In genomic region chr2:53786371-53787254, GRCh38 we compare ENCODE assay signal across 8 cellular contexts. TPM values are rescaled to one million over a fixed set of nuclear protein-coding genes. Genes with fewer than 3 reads are reported as not detected.
A peak's percentile ranks its signal among the peaks of the same experiment; 100 is the strongest.
DNase-seq lines count a peak whose midpoint lies in the region; ATAC-seq, FAIRE-seq and TF ChIP-seq lines count a peak whose summit lies in the region.

Gene ASB3 (minus strand): TSS chr2:53786953. CDS start chr2:53765572, 21,381 bp downstream.
Gene ERLEC1 (plus strand): TSS chr2:53787044. CDS start chr2:53787211, 167 bp downstream.

- H3K36me3 ChIP-seq in keratinocyte (ENCODE audit: control insufficient read depth in 2 of 2, extremely low read depth in 1 of 2, insufficient read depth in 2 of 2, low read length in 2 of 2) = no peaks in the 10 kb centered on the region

- peak within 1 kb of the TSS; percentile 91 for H3K9ac ChIP-seq in keratinocyte (ENCODE audit: control insufficient read depth, extremely low read depth, insufficient read depth, low read length)

- FAIRE-seq in keratinocyte (lab: Jason Lieb, UNC) = no peak

- ATAC-seq in GM19035 (IDR thresholded peaks at IDR 0.05; ENCODE audit: unreplicated experiment) (peak; percentile 97), HG03342 (IDR thresholded peaks at IDR 0.05; ENCODE audit: unreplicated experiment) (peak; percentile 95)

- no peaks in the 10 kb centered on the region for H4K20me1 ChIP-seq in keratinocyte (ENCODE audit: control insufficient read depth, extremely low read depth, insufficient read depth, low read length)

- peaks cover 89% of the 10 kb centered on the region for H3K79me2 ChIP-seq in keratinocyte (ENCODE audit: control insufficient read depth, insufficient read depth, low read length)

- peak within 1 kb of the TSS; percentile 95 for H3K4me2 ChIP-seq in keratinocyte (ENCODE audit: control insufficient read depth, extremely low read depth, insufficient read depth, low read depth, low read length)

- dilution Hi-C loops in keratinocyte (cut with MboI; ENCODE audit: extremely low pct_ligation_motif_present, low sequenced_read_pairs) = no loop called here

- H3K4me3 ChIP-seq in keratinocyte (ENCODE audit: control insufficient read depth in 2 of 3, extremely low read depth in 1 of 3, insufficient read depth in 2 of 3, low read depth in 1 of 3, low read length in 3 of 3) = peak within 1 kb of the TSS; percentile 85 to 99 (median 96)

- H3K9me3 ChIP-seq in keratinocyte (ENCODE audit: control insufficient read depth, low read depth, low read length) = no peaks in the 10 kb centered on the region

- peaks cover 24% of the 10 kb centered on the region for H3K4me1 ChIP-seq in keratinocyte (ENCODE audit: control insufficient read depth, extremely low read depth, insufficient read depth, low read length)

- no peaks in the 10 kb centered on the region for H3K27me3 ChIP-seq in keratinocyte (ENCODE audit: control insufficient read depth, extremely low read depth, insufficient read depth, low read length)

- H2AFZ ChIP-seq in keratinocyte (ENCODE audit: control insufficient read depth, low read length) = peak within 1 kb of the TSS; percentile 95

- H3K27ac ChIP-seq in keratinocyte (ENCODE audit: control insufficient read depth, insufficient read depth, low read length) = peak within 1 kb of the TSS; percentile 90

- TF ChIP-seq CTCF in AG09319 (IDR thresholded peaks at IDR 0.05; ENCODE audit: low read depth, low read length) (no peak), keratinocyte (optimal IDR thresholded peaks at IDR 0.05 in 1 of 3, IDR thresholded peaks at IDR 0.05 in 1 of 3, conservative IDR thresholded peaks at IDR 0.05 in 1 of 3; ENCODE audit: extremely low read depth in 1 of 3, insufficient read depth in 2 of 3, low read length in 3 of 3) (no peak)

- DNase-seq in AG09319 (ENCODE audit: extremely low read depth, low read depth) (peak; percentile 64), NCI-H446 treated with DMSO at 0.1 percent for 48 hours (lab: John Stamatoyannopoulos, UW) (peak; percentile 80), cerebellar cortex (ENCODE audit: low spot score) (peak; percentile 88), keratinocyte (ENCODE audit: low read depth, low spot score) (no peak)
- peak; percentile 87 for DNase-seq in activated CD4-positive, CD25-positive, alpha-beta regulatory T cell treated with anti-CD3 and anti-CD28 coated beads, Interleukin-2, amount 50 U/mL, for 72 hours
- peak; percentile 69 to 74 for DNase-seq in stimulated activated CD4-positive, alpha-beta T cell treated with anti-CD3 and anti-CD28 coated beads, Interleukin-15, amount 100 ng/mL, for 1 hour (ENCODE audit: low read depth in 1 of 2, low spot score in 1 of 2)

- no peaks in the 10 kb centered on the region for H3K9me1 ChIP-seq in keratinocyte (ENCODE audit: control insufficient read depth, extremely low read depth, insufficient read depth, low read length)

RNA-seq across cellular contexts. Expression of gene ASB3, which starts in this region (rescaled TPM):
- 11.4 to 16.6 TPM (median 13.2 TPM) in 3 replicates for polyA plus RNA-seq in keratinocyte
- 4.9 TPM for polyA plus RNA-seq in keratinocyte (2011; ENCODE audit: low read depth)
- 7.1 and 17.1 TPM in 2 replicates for polyA plus RNA-seq in keratinocyte (2011; cell fraction: cytosol; rRNA removed)
- polyA plus RNA-seq in keratinocyte (2011; cell fraction: nucleus; rRNA removed) = 15.1 and 18.7 TPM in 2 replicates
- polyA plus RNA-seq in keratinocyte (2012; ENCODE audit: low replicate concordance) = 7.5 and 7.7 TPM in 2 replicates
- 5.1 to 19.9 TPM (median 14.1 TPM) in 3 replicates for polyA minus RNA-seq in keratinocyte
- polyA minus RNA-seq in keratinocyte (2011; cell fraction: cytosol; rRNA and poly(A)+ RNA removed) = 6.7 TPM
- 9.9 and 15.6 TPM in 2 replicates for polyA minus RNA-seq in keratinocyte (2011; cell fraction: nucleus; rRNA and poly(A)+ RNA removed)

RNA-seq across cellular contexts. Expression of gene ERLEC1, which starts in this region (rescaled TPM):
- 22.2 to 35.6 TPM (median 26.6 TPM) in 3 replicates for polyA plus RNA-seq in keratinocyte
- polyA plus RNA-seq in keratinocyte (2011; ENCODE audit: low read depth) = 44.4 TPM
- 20.0 and 39.0 TPM in 2 replicates for polyA plus RNA-seq in keratinocyte (2011; cell fraction: cytosol; rRNA removed)
- polyA plus RNA-seq in keratinocyte (2011; cell fraction: nucleus; rRNA removed) = 22.2 and 27.9 TPM in 2 replicates
- polyA plus RNA-seq in keratinocyte (2012; ENCODE audit: low replicate concordance) = 24.8 and 27.1 TPM in 2 replicates
- polyA minus RNA-seq in keratinocyte = 3.9 to 11.5 TPM (median 5.7 TPM) in 3 replicates
- 31.1 TPM for polyA minus RNA-seq in keratinocyte (2011; cell fraction: cytosol; rRNA and poly(A)+ RNA removed)
- 11.9 and 14.0 TPM in 2 replicates for polyA minus RNA-seq in keratinocyte (2011; cell fraction: nucleus; rRNA and poly(A)+ RNA removed)
